Comparison of ENCODE assay signal across 10 cellular contexts in the genomic region with DNA sequence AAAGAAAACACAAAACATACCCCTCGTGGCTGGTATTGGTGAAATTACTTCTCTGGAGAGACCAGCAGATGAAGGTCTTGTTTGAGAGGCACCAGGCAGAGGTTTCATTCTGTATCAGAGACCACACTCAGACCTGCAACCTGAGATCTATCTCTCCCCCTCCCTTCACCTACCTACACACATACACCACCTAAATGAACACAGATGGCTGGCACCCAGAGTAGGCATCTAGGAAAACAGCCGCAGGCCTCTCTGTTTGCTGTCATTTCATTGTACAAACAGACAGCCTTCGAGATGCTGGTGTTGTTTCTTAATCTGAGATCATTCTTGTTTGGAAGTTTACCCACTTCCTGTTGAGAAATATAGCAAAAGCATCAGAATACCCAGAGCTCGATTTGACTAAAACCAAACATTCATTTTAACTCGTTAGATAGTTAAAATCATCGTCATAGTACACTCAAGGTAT.
DNase-seq lines count a peak whose midpoint lies in the region; ATAC-seq and TF ChIP-seq lines count a peak whose summit lies in the region.
"Had no signal": no experiment of that assay in that cellular context is flagged by ENCODE, and none has a peak within 500 bp of the region (broad histone marks: within the 10 kb centered on the region; RNA-seq: fewer than 3 reads in every experiment).

No MANE protein-coding gene starts in this region.

- H3K4me1 ChIP-seq in tibial artery (no peaks in the 10 kb centered on the region), OCI-LY7 (ENCODE audit: insufficient read depth, low read length, poor library complexity, severe bottlenecking) (no peaks in the 10 kb centered on the region)

- peak overlapping the region; percentile 31 for H3K4me3 Mint-ChIP-seq in activated CD4-positive, alpha-beta T cell treated with anti-CD3 and anti-CD28 coated beads, Interleukin-2, amount 10 ng/mL, durations not matched to agents 7 days and 5 days
- no peak overlapping the region for H3K4me3 Mint-ChIP-seq in glutamatergic neuron (ENCODE audit: unreplicated experiment)

- H3K4me2 ChIP-seq in OCI-LY7 (ENCODE audit: low read length): no peak overlapping the region

- no TSS peak for BruUV-seq in OCI-LY7 (replicated peaks; lab: Mats Ljungman, UMichigan)

- no peaks in the 10 kb centered on the region for H4K20me1 ChIP-seq in OCI-LY7 (ENCODE audit: insufficient read depth, low read length)

- H3K4me1 Mint-ChIP-seq in activated CD4-positive, alpha-beta T cell treated with anti-CD3 and anti-CD28 coated beads, Interleukin-2, amount 10 ng/mL, durations not matched to agents 7 days and 5 days: peaks cover 23% of the 10 kb centered on the region
- H3K4me1 Mint-ChIP-seq in glutamatergic neuron (ENCODE audit: low read depth, unreplicated experiment): no peaks in the 10 kb centered on the region

- H3K4me3 ChIP-seq in tibial artery: no peak overlapping the region
- no peak overlapping the region for H3K4me3 ChIP-seq in OCI-LY7 (ENCODE audit: low read depth, low read length, poor library complexity, severe bottlenecking)

- no peaks in the 10 kb centered on the region for H3K9me3 Mint-ChIP-seq in activated CD4-positive, alpha-beta T cell treated with anti-CD3 and anti-CD28 coated beads, Interleukin-2, amount 10 ng/mL, durations not matched to agents 7 days and 5 days
- no peaks in the 10 kb centered on the region for H3K9me3 Mint-ChIP-seq in glutamatergic neuron (ENCODE audit: unreplicated experiment)

- no peaks in the 10 kb centered on the region for H3K36me3 Mint-ChIP-seq in activated CD4-positive, alpha-beta T cell treated with anti-CD3 and anti-CD28 coated beads, Interleukin-2, amount 10 ng/mL, durations not matched to agents 7 days and 5 days (ENCODE audit: low read depth)
- no peaks in the 10 kb centered on the region for H3K36me3 Mint-ChIP-seq in glutamatergic neuron (ENCODE audit: unreplicated experiment)

- DNase-seq in activated CD4-positive, alpha-beta T cell treated with anti-CD3 and anti-CD28 coated beads, Interleukin-2, amount 10 ng/mL, durations not matched to agents 7 days and 5 days: peak; percentile 19
- DNase-seq in activated CD4-positive, alpha-beta T cell treated with anti-CD3 and anti-CD28 coated beads for 1 hour: no peak
- DNase-seq in NCI-H526 (lab: John Stamatoyannopoulos, UW) (peak; percentile 64 to 67), fibroblast of peridontal ligament (ENCODE audit: extremely low read depth) (peak; percentile 15), glutamatergic neuron (no peak), tibial artery (no peak), OCI-LY7 (ENCODE audit: low spot score) (no peak)
- DNase-seq: IMR-90, right cardiac atrium had no signal

- peak overlapping the region; percentile 87 for H3K27ac Mint-ChIP-seq in activated CD4-positive, alpha-beta T cell treated with anti-CD3 and anti-CD28 coated beads, Interleukin-2, amount 10 ng/mL, durations not matched to agents 7 days and 5 days
- no peak overlapping the region for H3K27ac Mint-ChIP-seq in glutamatergic neuron (ENCODE audit: unreplicated experiment)

- no peaks in the 10 kb centered on the region for H3K36me3 ChIP-seq in tibial artery
- H3K36me3 ChIP-seq in OCI-LY7 (ENCODE audit: insufficient read depth, low read length): no peaks in the 10 kb centered on the region

- H3K27me3 ChIP-seq in tibial artery: no peaks in the 10 kb centered on the region

- CTCF ChIA-PET in activated CD4-positive, alpha-beta T cell treated with anti-CD3 and anti-CD28 coated beads, Interleukin-2, amount 10 ng/mL, durations not matched to agents 7 days and 5 days (lab: Charles Lee): interaction anchor here (1.3 kb wide), 1 partner anchor 11 kb away, joined by 3 read pairs; no protein-coding TSS in a partner anchor
- CTCF ChIA-PET in OCI-LY7 (lab: Charles Lee; ENCODE audit: unreplicated experiment): no interaction called here

- intact Hi-C loops in tibial artery (cut with DNase I; ENCODE audit: low total_unique reads): no loop called here
- intact Hi-C loops in OCI-LY7 (cut with micrococcal nuclease; ENCODE audit: unreplicated experiment): no loop called here

- H3K9me2 ChIP-seq in OCI-LY7 (ENCODE audit: insufficient read depth, low read length): no peaks in the 10 kb centered on the region

- H3K9me3 ChIP-seq in tibial artery (no peaks in the 10 kb centered on the region), OCI-LY7 (ENCODE audit: low read length) (no peaks in the 10 kb centered on the region)

- H3K27me3 Mint-ChIP-seq in activated CD4-positive, alpha-beta T cell treated with anti-CD3 and anti-CD28 coated beads, Interleukin-2, amount 10 ng/mL, durations not matched to agents 7 days and 5 days: peaks cover 2% of the 10 kb centered on the region
- no peaks in the 10 kb centered on the region for H3K27me3 Mint-ChIP-seq in glutamatergic neuron (ENCODE audit: unreplicated experiment)

- H2AFZ ChIP-seq in OCI-LY7 (ENCODE audit: low read length): no peak overlapping the region

- TF ChIP-seq CTCF in glutamatergic neuron (IDR thresholded peaks at IDR 0.05; ENCODE audit: partially characterized antibody, unreplicated experiment): no peak
- no peak for TF ChIP-seq CTCF in tibial artery (IDR thresholded peaks at IDR 0.05)
- no peak for TF ChIP-seq CTCF in OCI-LY7 (conservative IDR thresholded peaks at IDR 0.05; ENCODE audit: low read length)

- no peaks in the 10 kb centered on the region for H3K79me2 ChIP-seq in OCI-LY7 (ENCODE audit: insufficient read depth, low read depth, low read length)

- POLR2A ChIA-PET in activated CD4-positive, alpha-beta T cell treated with anti-CD3 and anti-CD28 coated beads, Interleukin-2, amount 10 ng/mL, durations not matched to agents 7 days and 5 days (lab: Charles Lee): no interaction called here
- POLR2A ChIA-PET in OCI-LY7 (lab: Charles Lee): no interaction called here

- H3K27ac ChIP-seq in tibial artery (no peak overlapping the region), OCI-LY7 (ENCODE audit: low read depth, low read length, poor library complexity, severe bottlenecking) (no peak overlapping the region)

- peak; percentile 54 for ATAC-seq in HG03108 (IDR thresholded peaks at IDR 0.05; ENCODE audit: unreplicated experiment)
- ATAC-seq: right cardiac atrium had no signal

Comparison
In these comparisons a context has a peak if more than half of its experiments do, and no peak if none do; other contexts are left out.
1. DNase-seq: peak in activated CD4-positive, alpha-beta T cell treated with anti-CD3 and anti-CD28 coated beads, Interleukin-2, amount 10 ng/mL, durations not matched to agents 7 days and 5 days (single experiment), NCI-H526 (2 of 2) and fibroblast of peridontal ligament (single experiment); none in activated CD4-positive, alpha-beta T cell treated with anti-CD3 and anti-CD28 coated beads for 1 hour (single experiment), glutamatergic neuron (single experiment), tibial artery (0 of 2) and OCI-LY7 (single experiment).